In genomic region chr9:131034268-131034667, GRCh38 we compare ENCODE assay signal across 27 cellular contexts. TPM values are rescaled to one million over a fixed set of nuclear protein-coding genes. Genes with fewer than 3 reads are reported as not detected.
DNase-seq lines count a peak whose midpoint lies in the region; ATAC-seq, FAIRE-seq and TF ChIP-seq lines count a peak whose summit lies in the region.
"Had no signal": no experiment of that assay in that cellular context is flagged by ENCODE, and none has a peak within 500 bp of the region (broad histone marks: within the 10 kb centered on the region; RNA-seq: fewer than 3 reads in every experiment).

No MANE protein-coding gene starts in this region.

- H3K4ac ChIP-seq in H1 (replicated peaks; ENCODE audit: insufficient read length, low read depth, low read length) = no peak overlapping the region
- H3K4ac ChIP-seq in neuronal stem cell (ENCODE audit: low read length) = peak overlapping the region; percentile 86

- TF ChIP-seq RAD21 in H1 (IDR thresholded peaks at IDR 0.05 in 1 of 2, conservative IDR thresholded peaks at IDR 0.05 in 1 of 2; ENCODE audit: low read depth in 2 of 2, low read length in 2 of 2) = no peak

- H4K91ac ChIP-seq in H1 (replicated peaks; ENCODE audit: insufficient read length, low read length) (peak overlapping the region; percentile 55), neuronal stem cell (ENCODE audit: low read depth, low read length, poor library complexity) (no peak overlapping the region)

- no peak for TF ChIP-seq EP300 in H1 (IDR thresholded peaks at IDR 0.05; ENCODE audit: borderline replicate concordance in 1 of 2, low read depth in 2 of 2, low read length in 2 of 2)

- H2BK5ac ChIP-seq in H1 (ENCODE audit: low read depth, low read length) (no peak overlapping the region), neuronal stem cell (ENCODE audit: low read length) (peak overlapping the region; percentile 9)

- H3K23me2 ChIP-seq in H1 (ENCODE audit: low read depth, low read length) = no peaks in the 10 kb centered on the region

- no peak overlapping the region for H3K4me3 ChIP-seq in BLaER1 treated with 17β-estradiol and CSF1 and Interleukin-3, amounts not matched to agents 10 nM and 100 nM
- peak overlapping the region; percentile 2 for H3K4me3 ChIP-seq in RWPE2 (ENCODE audit: severe bottlenecking)
- H3K4me3 ChIP-seq in H1 (ENCODE audit: extremely low read depth in 1 of 4, insufficient read depth in 2 of 4, low read depth in 3 of 4, low read length in 4 of 4) = no peak overlapping the region
- H3K4me3 ChIP-seq in neuronal stem cell (ENCODE audit: low read length in 2 of 2) = no peak overlapping the region

- no peak overlapping the region for H2BK12ac ChIP-seq in H1 (ENCODE audit: low read depth, low read length)
- peak overlapping the region; percentile 31 for H2BK12ac ChIP-seq in neuronal stem cell (ENCODE audit: low read length)

- H3K36me3 Mint-ChIP-seq in stimulated activated naive B cell treated with anti-CD40 and anti-IgM and Interleukin-4, amounts not matched to agents 10 μg/mL and 1 μg/mL and 100 μg/mL, for 72 hours = no peaks in the 10 kb centered on the region
- H3K36me3 Mint-ChIP-seq: CD14-positive monocyte; CD4-positive, alpha-beta memory T cell; CD4-positive, CD25-positive, alpha-beta regulatory T cell; CD8-positive, alpha-beta memory T cell had no signal

- H3K79me1 ChIP-seq in H1 (ENCODE audit: low read depth, low read length) (no peaks in the 10 kb centered on the region), neuronal stem cell (ENCODE audit: low read depth, low read length) (peaks cover 2% of the 10 kb centered on the region)

- H4K20me1 ChIP-seq in BLaER1 treated with 17β-estradiol and CSF1 and Interleukin-3, amounts not matched to agents 10 nM and 100 nM = peaks cover 0 to 15% (median 0%) of the 10 kb centered on the region in 11 experiments; a peak in 5 of 22 replicates
- H4K20me1 ChIP-seq in H1 (replicated peaks in 1 of 2; ENCODE audit: control insufficient read depth in 1 of 2, insufficient read depth in 2 of 2, low read length in 2 of 2) = no peaks in the 10 kb centered on the region

- H3K27ac ChIP-seq in BLaER1 treated with 17β-estradiol and CSF1 and Interleukin-3, amounts not matched to agents 10 nM and 100 nM = no peak overlapping the region
- H3K27ac ChIP-seq in RWPE2 (ENCODE audit: poor library complexity, severe bottlenecking) = no peak overlapping the region
- no peak overlapping the region for H3K27ac ChIP-seq in H1 (ENCODE audit: low read depth, low read length)
- no peak overlapping the region for H3K27ac ChIP-seq in neuronal stem cell (replicated peaks; ENCODE audit: low read length)

- no peak overlapping the region for H2AK5ac ChIP-seq in H1 (ENCODE audit: low read depth, low read length)
- peak overlapping the region; percentile 77 for H2AK5ac ChIP-seq in neuronal stem cell (ENCODE audit: low read depth, low read length)

- peak overlapping the region in 7 of 11 experiments; percentile 10 to 38 (median 25); a peak in 4 of 22 replicates for H3K4me2 ChIP-seq in BLaER1 treated with 17β-estradiol and CSF1 and Interleukin-3, amounts not matched to agents 10 nM and 100 nM
- H3K4me2 ChIP-seq in H1 (ENCODE audit: insufficient read depth in 1 of 2, low read depth in 2 of 2, low read length in 2 of 2) = no peak overlapping the region
- no peak overlapping the region for H3K4me2 ChIP-seq in neuronal stem cell (ENCODE audit: insufficient read depth, low read length, poor library complexity, severe bottlenecking)

- H3K9me3 Mint-ChIP-seq in stimulated activated naive B cell treated with anti-CD40 and anti-IgM and Interleukin-4, amounts not matched to agents 10 μg/mL and 1 μg/mL and 100 μg/mL, for 72 hours = no peaks in the 10 kb centered on the region
- H3K9me3 Mint-ChIP-seq: CD4-positive, alpha-beta memory T cell; CD4-positive, CD25-positive, alpha-beta regulatory T cell; CD8-positive, alpha-beta memory T cell had no signal

- no peaks in the 10 kb centered on the region for H3K9me3 ChIP-seq in BLaER1 treated with 17β-estradiol and CSF1 and Interleukin-3, amounts not matched to agents 10 nM and 100 nM (replicated peaks in 1 of 11)
- peaks cover 2% of the 10 kb centered on the region for H3K9me3 ChIP-seq in RWPE2 (ENCODE audit: severe bottlenecking)
- no peaks in the 10 kb centered on the region for H3K9me3 ChIP-seq in H1 (ENCODE audit: insufficient read depth in 2 of 2, low read depth in 1 of 2, low read length in 1 of 2)
- H3K9me3 ChIP-seq in neuronal stem cell (replicated peaks in 1 of 2; ENCODE audit: control insufficient read depth in 2 of 2, insufficient read depth in 1 of 2, low read depth in 1 of 2, low read length in 2 of 2) = no peaks in the 10 kb centered on the region

- H3K23ac ChIP-seq in H1 (ENCODE audit: insufficient read length) (no peak overlapping the region), neuronal stem cell (ENCODE audit: low read depth, low read length, poor library complexity) (peak overlapping the region; percentile 99)

- H3K4me3 Mint-ChIP-seq in stimulated activated naive B cell treated with anti-CD40 and anti-IgM and Interleukin-4, amounts not matched to agents 10 μg/mL and 1 μg/mL and 100 μg/mL, for 72 hours = no peak overlapping the region
- H3K4me3 Mint-ChIP-seq: B cell; CD14-positive monocyte; CD4-positive, alpha-beta memory T cell; CD4-positive, CD25-positive, alpha-beta regulatory T cell; CD8-positive, alpha-beta memory T cell had no signal

- no peak for ATAC-seq in RWPE2 (ENCODE audit: low read depth)
- no peak for ATAC-seq in stimulated activated naive B cell treated with anti-CD40 and anti-IgM and Interleukin-4, amounts not matched to agents 10 μg/mL and 1 μg/mL and 100 μg/mL, for 72 hours (replicated peaks)

- H4K5ac ChIP-seq in H1 (ENCODE audit: insufficient read length, low read depth, low read length) = no peak overlapping the region

- no peaks in the 10 kb centered on the region for H3K36me3 ChIP-seq in BLaER1 treated with 17β-estradiol and CSF1 and Interleukin-3, amounts not matched to agents 10 nM and 100 nM
- H3K36me3 ChIP-seq in RWPE2 (ENCODE audit: low read depth) (no peaks in the 10 kb centered on the region), H1 (ENCODE audit: control insufficient read depth in 2 of 4, insufficient read depth in 4 of 4, low read length in 3 of 4) (no peaks in the 10 kb centered on the region), neuronal stem cell (replicated peaks in 1 of 2; ENCODE audit: control insufficient read depth in 2 of 2, insufficient read depth in 2 of 2, low read length in 2 of 2) (no peaks in the 10 kb centered on the region)

- H3K14ac ChIP-seq in H1 (ENCODE audit: insufficient read length) = no peak overlapping the region
- H3K14ac ChIP-seq in neuronal stem cell (ENCODE audit: low read length) = no peak overlapping the region

- DNase-seq in RWPE2 (ENCODE audit: low spot score) (no peak), H1 (ENCODE audit: low read depth in 1 of 2, low spot score in 2 of 2) (no peak), neuronal stem cell (ENCODE audit: low spot score) (no peak), NCI-H524 (lab: John Stamatoyannopoulos, UW) (no peak), AG20443 (ENCODE audit: low spot score) (no peak), NCI-H226 (no peak)
- no peak for DNase-seq in stimulated activated naive B cell treated with anti-CD40 and anti-IgM and Interleukin-4, amounts not matched to agents 10 μg/mL and 1 μg/mL and 100 μg/mL, for 72 hours
- DNase-seq: 8988T; ACHN; AML-193; C1 segment of cervical spinal cord; Calu3; CD4-positive, alpha-beta memory T cell; CD4-positive, CD25-positive, alpha-beta regulatory T cell; CD8-positive, alpha-beta memory T cell; COR-L47; DMS79 treated with DMSO at 0.1 percent for 48 hours; GF-D8 had no signal

- H3K27ac Mint-ChIP-seq in stimulated activated naive B cell treated with anti-CD40 and anti-IgM and Interleukin-4, amounts not matched to agents 10 μg/mL and 1 μg/mL and 100 μg/mL, for 72 hours = no peak overlapping the region
- H3K27ac Mint-ChIP-seq: B cell; CD14-positive monocyte; CD4-positive, alpha-beta memory T cell; CD4-positive, CD25-positive, alpha-beta regulatory T cell; CD8-positive, alpha-beta memory T cell had no signal

- no peak for TF ChIP-seq POLR2A in H1 (IDR thresholded peaks at IDR 0.05; ENCODE audit: control extremely low read depth in 1 of 2, low read depth in 2 of 2, low read length in 2 of 2)

- peaks cover 26 to 32% of the 10 kb centered on the region in 2 donors for H3K27me3 Mint-ChIP-seq in stimulated activated naive B cell treated with anti-CD40 and anti-IgM and Interleukin-4, amounts not matched to agents 10 μg/mL and 1 μg/mL and 100 μg/mL, for 72 hours
- H3K27me3 Mint-ChIP-seq: CD4-positive, CD25-positive, alpha-beta regulatory T cell had no signal

- no peaks in the 10 kb centered on the region for H3K79me2 ChIP-seq in H1 (ENCODE audit: control insufficient read depth in 1 of 2, insufficient read depth in 2 of 2, low read length in 2 of 2)

- WGBS in H1 (ENCODE audit: extremely low coverage in 1 of 2, insufficient coverage in 1 of 2, insufficient read length in 1 of 2, insufficient replicate concordance in 2 of 2, low coverage in 1 of 2, low lambda C conversion rate in 2 of 2, missing lambda C conversion rate in 1 of 2), 2 experiments = 87% methylated on average over 10 of the region's 14 CpGs; no CpG with 5 or more reads in 1 of the 2 experiments
- no CpG with 5 or more reads among the region's 14 CpGs for WGBS in neuronal stem cell (ENCODE audit: extremely low coverage in 2 of 2, insufficient read length in 2 of 2, insufficient replicate concordance in 1 of 2), 2 donors

- TF ChIP-seq CTCF in RWPE2 (IDR thresholded peaks at IDR 0.05; ENCODE audit: poor library complexity, severe bottlenecking) (no peak), H1 (IDR thresholded peaks at IDR 0.05; ENCODE audit: control extremely low read depth in 1 of 3, insufficient read depth in 1 of 3, low read depth in 1 of 3, low read length in 3 of 3) (no peak)

- peaks cover 35 to 60% (median 50%) of the 10 kb centered on the region in 10 experiments for H3K4me1 ChIP-seq in BLaER1 treated with 17β-estradiol and CSF1 and Interleukin-3, amounts not matched to agents 10 nM and 100 nM
- H3K4me1 ChIP-seq in RWPE2 (ENCODE audit: insufficient read depth, poor library complexity, severe bottlenecking) (no peaks in the 10 kb centered on the region), H1 (replicated peaks in 1 of 4; ENCODE audit: control insufficient read depth in 3 of 4, insufficient read depth in 4 of 4, low read length in 3 of 4) (no peaks in the 10 kb centered on the region), neuronal stem cell (ENCODE audit: control insufficient read depth in 2 of 2, insufficient read depth in 1 of 2, low read depth in 1 of 2, low read length in 2 of 2) (peaks cover 5 to 7% of the 10 kb centered on the region in 2 donors)

- H2BK15ac ChIP-seq in H1 (ENCODE audit: low read length) = no peak overlapping the region
- H2BK15ac ChIP-seq in neuronal stem cell (ENCODE audit: low read length) = peak overlapping the region; percentile 93

- H4K8ac ChIP-seq in H1 (ENCODE audit: extremely low read depth, insufficient read depth, low read length) (peak overlapping the region; percentile 66), neuronal stem cell (ENCODE audit: low read depth, low read length) (no peak overlapping the region)

- no peak overlapping the region for H3K9ac ChIP-seq in BLaER1 treated with 17β-estradiol and CSF1 and Interleukin-3, amounts not matched to agents 10 nM and 100 nM
- no peak overlapping the region for H3K9ac ChIP-seq in H1 (replicated peaks in 1 of 4; ENCODE audit: extremely low read depth in 1 of 4, low read depth in 3 of 4, low read length in 3 of 4)
- peak overlapping the region; percentile 50 for H3K9ac ChIP-seq in neuronal stem cell (ENCODE audit: low read depth, low read length, poor library complexity)

- no peak for FAIRE-seq in H1 (lab: Jason Lieb, UNC)
- FAIRE-seq: A204.1, D721Med, G401.6, GM12891, GM19239 had no signal

- CTCF ChIA-PET in H1 (lab: Charles Lee; ENCODE audit: partially characterized antibody) = interaction anchor here (0.6 to 6.9 kb wide), 11 partner anchors 9 to 1027 kb away, joined by 3 to 52 read pairs (median 6); no protein-coding TSS in a partner anchor

- H3K18ac ChIP-seq in H1 (ENCODE audit: extremely low read depth, low read length) = no peak overlapping the region
- H3K18ac ChIP-seq in neuronal stem cell (ENCODE audit: low read length) = peak overlapping the region; percentile 44

- H2AFZ ChIP-seq in H1 (ENCODE audit: low read length) = no peak overlapping the region
- H2AFZ ChIP-seq in neuronal stem cell (ENCODE audit: low read length) = no peak overlapping the region

- peaks cover 0 to 6% of the 10 kb centered on the region in 2 donors for H3K4me1 Mint-ChIP-seq in stimulated activated naive B cell treated with anti-CD40 and anti-IgM and Interleukin-4, amounts not matched to agents 10 μg/mL and 1 μg/mL and 100 μg/mL, for 72 hours
- H3K4me1 Mint-ChIP-seq: B cell; CD14-positive monocyte; CD4-positive, alpha-beta memory T cell; CD4-positive, CD25-positive, alpha-beta regulatory T cell; CD8-positive, alpha-beta memory T cell had no signal

- H2BK120ac ChIP-seq in H1 (replicated peaks; ENCODE audit: low read depth, low read length) (no peak overlapping the region), neuronal stem cell (ENCODE audit: low read depth, low read length) (no peak overlapping the region)

- H3K56ac ChIP-seq in H1 (replicated peaks; ENCODE audit: insufficient read length, low read depth, low read length) = no peak overlapping the region

- POLR2A ChIA-PET in H1 (lab: Charles Lee; ENCODE audit: partially characterized antibody) = interaction anchor here (0.7 to 1.8 kb wide), 3 partner anchors 13 to 66 kb away, joined by 3 to 4 read pairs (median 3); no protein-coding TSS in a partner anchor

- H2BK20ac ChIP-seq in H1 (ENCODE audit: low read length) = no peak overlapping the region

- H3K27me3 ChIP-seq in BLaER1 treated with 17β-estradiol and CSF1 and Interleukin-3, amounts not matched to agents 10 nM and 100 nM = peaks cover 9 to 28% (median 15%) of the 10 kb centered on the region in 11 experiments; a peak in 20 of 22 replicates
- H3K27me3 ChIP-seq in RWPE2 (ENCODE audit: insufficient read depth, poor library complexity, severe bottlenecking) (no peaks in the 10 kb centered on the region), H1 (replicated peaks in 1 of 4; ENCODE audit: control insufficient read depth in 3 of 4, extremely low read depth in 1 of 4, insufficient read depth in 3 of 4, low read length in 3 of 4) (no peaks in the 10 kb centered on the region), neuronal stem cell (ENCODE audit: control insufficient read depth in 3 of 3, insufficient read depth in 3 of 3, low read depth in 1 of 3, low read length in 3 of 3) (peaks cover 0 to 64% (median 0%) of the 10 kb centered on the region in 3 experiments)

RNA-seq across cellular contexts. Expression of gene LAMC3, which starts 25.3 kb away (rescaled TPM):
- 12.3 and 13.2 TPM in 2 replicates for total RNA-seq in H1 (2021; fragmentation: NEBNext Ultra II Directional; extraction: Animal tissue kit (Norgen Biotek cat#: 25700))
- 9.3 and 11.5 TPM in 2 replicates for polyA plus RNA-seq in H1 (2011; rRNA removed)
- polyA plus RNA-seq in H1 (2011; cell fraction: cytosol; rRNA removed) = 6.0 TPM
- 24.8 TPM for polyA plus RNA-seq in H1 (2011; cell fraction: nucleus; rRNA removed)
- 8.0 to 13.0 TPM (median 12.4 TPM) in 4 replicates for polyA plus RNA-seq in H1 (2012, experiment 1 of 2)
- 10.7 TPM for polyA plus RNA-seq in H1 (2012, experiment 2 of 2)
- polyA plus RNA-seq in H1 (2013, experiment 1 of 2) = 18.4 TPM
- polyA plus RNA-seq in H1 (2013, experiment 2 of 2) = 15.1 TPM
- polyA minus RNA-seq in H1 (2011; rRNA and poly(A)+ RNA removed) = 3.8 and 4.1 TPM in 2 replicates
- 4.8 TPM for polyA minus RNA-seq in H1 (2011; cell fraction: cytosol; rRNA and poly(A)+ RNA removed)
- 7.2 TPM for polyA minus RNA-seq in H1 (2011; cell fraction: nucleus; rRNA and poly(A)+ RNA removed)
- polyA plus RNA-seq in neuronal stem cell (2013, experiment 1 of 2) = 0.03 TPM
- polyA plus RNA-seq in neuronal stem cell (2013, experiment 2 of 2) = 0.07 TPM
- total RNA-seq: Calu3 had no signal
- polyA plus RNA-seq: AG04450; CD14-positive monocyte; CD4-positive, alpha-beta memory T cell; CD8-positive, alpha-beta memory T cell had no signal

Comparison
In these comparisons a context has a peak if more than half of its experiments do, and no peak if none do; other contexts are left out.
1. H3K4me2 ChIP-seq: peak in BLaER1 treated with 17β-estradiol and CSF1 and Interleukin-3, amounts not matched to agents 10 nM and 100 nM (7 of 11); none in H1 (0 of 2) and neuronal stem cell (single experiment).